ENCODE assay signal across 10 cellular contexts in the genomic region with DNA sequence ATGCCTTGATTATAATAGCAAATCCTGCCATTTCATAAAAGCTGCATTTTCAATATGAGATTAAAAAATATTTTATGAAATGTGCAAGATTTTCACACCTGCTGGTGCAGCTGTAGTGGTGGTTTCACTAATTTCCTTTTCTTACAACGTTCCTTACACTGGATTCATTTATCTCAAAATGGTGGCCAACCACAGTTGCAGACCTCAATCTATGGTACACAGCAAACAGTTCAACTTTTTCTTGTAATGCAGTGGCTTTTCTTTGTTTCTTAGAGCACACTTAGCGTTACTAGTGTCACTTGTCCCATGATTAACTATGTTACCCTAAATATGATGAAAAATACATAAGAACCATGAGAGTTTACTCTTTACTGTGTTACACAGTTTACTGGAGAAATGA. TPM values are rescaled to one million over a fixed set of nuclear protein-coding genes. Genes with fewer than 3 reads are reported as not detected.
"Had no signal": no experiment of that assay in that cellular context is flagged by ENCODE, and none has a peak within 500 bp of the region (broad histone marks: within the 10 kb centered on the region; RNA-seq: fewer than 3 reads in every experiment).

No MANE protein-coding gene starts in this region.

- H3K4me2 ChIP-seq: KMS-11 had no signal

- ATAC-seq: HepG2, K562 had no signal

- DNase-seq: IMR-90, KBM-7, KG1 had no signal

- H3K27ac ChIP-seq: HL-60, KMS-11 had no signal

- H3K4me3 ChIP-seq: K562 had no signal

- H3K9ac ChIP-seq: KMS-11 had no signal

RNA-seq across cellular contexts. Expression of a gene that starts 32.7 kb away (rescaled TPM):
- total RNA-seq: HepG2, HT-29, HT1080, IMR-90, K562 had no signal
- polyA plus RNA-seq: HepG2, IgD-negative memory B cell, IMR-90 had no signal
